ENCODE assay signal across 28 cellular contexts in genomic region chr19:46344363-46344762, GRCh38. TPM values are rescaled to one million over a fixed set of nuclear protein-coding genes. Genes with fewer than 3 reads are reported as not detected.
"Had no signal": no experiment of that assay in that cellular context is flagged by ENCODE, and none has a peak within 500 bp of the region (broad histone marks: within the 10 kb centered on the region; RNA-seq: fewer than 3 reads in every experiment).

No MANE protein-coding gene starts in this region.

- H3K9me3 ChIP-seq: esophagus muscularis mucosa, gastroesophageal sphincter, heart left ventricle, left lung, neutrophil, right lobe of liver, suprapubic skin, transverse colon, vagina had no signal

- H3K27ac Mint-ChIP-seq: endodermal cell; nephron progenitor cell; progenitor cell of endocrine pancreas; stimulated activated naive B cell treated with anti-CD40 and anti-IgM and Interleukin-4, amounts not matched to agents 10 μg/mL and 1 μg/mL and 100 μg/mL, for 72 hours had no signal

- DNase-seq: effector CD8-positive, alpha-beta T cell; endodermal cell; foreskin keratinocyte; heart left ventricle; kidney; left lung; mesenchymal stem cell; midbrain; naive thymus-derived CD4-positive, alpha-beta T cell; nephron progenitor cell; right lobe of liver; small intestine; stimulated activated CD4-positive, alpha-beta T cell treated with anti-CD3 and anti-CD28 coated beads, Interleukin-15, amount 100 ng/mL, for 24 hours; stimulated activated CD4-positive, alpha-beta T cell treated with anti-CD3 and anti-CD28 coated beads, Interleukin-2, amount 100 ng/mL, for 48 hours; stimulated activated naive B cell treated with anti-CD40 and anti-IgM and Interleukin-4, amounts not matched to agents 10 μg/mL and 1 μg/mL and 100 μg/mL, for 72 hours; stimulated activated naive CD8-positive, alpha-beta T cell treated with anti-CD3 and anti-CD28 coated beads, Interleukin-15, amount 100 ng/mL, for 72 hours; transverse colon had no signal

- H2AFZ ChIP-seq: hepatocyte, parathyroid adenoma had no signal

- FAIRE-seq: colon, endothelial cell of umbilical vein, kidney, small intestine had no signal

- H3K27ac ChIP-seq: dorsolateral prefrontal cortex, foreskin keratinocyte, heart left ventricle, hepatocyte, left lung, neutrophil, parathyroid adenoma, right lobe of liver, suprapubic skin, transverse colon, vagina had no signal

- H3K4me3 ChIP-seq: dorsolateral prefrontal cortex, esophagus muscularis mucosa, gastroesophageal sphincter, heart left ventricle, hepatocyte, left lung, right lobe of liver, suprapubic skin, transverse colon, vagina had no signal

- H3K4me3 Mint-ChIP-seq: endodermal cell; nephron progenitor cell; stimulated activated naive B cell treated with anti-CD40 and anti-IgM and Interleukin-4, amounts not matched to agents 10 μg/mL and 1 μg/mL and 100 μg/mL, for 72 hours; stimulated activated naive CD8-positive, alpha-beta T cell treated with anti-CD3 and anti-CD28 coated beads, Interleukin-15, amount 100 ng/mL, for 72 hours had no signal

- H3K4me2 ChIP-seq: hepatocyte had no signal

- H3K36me3 ChIP-seq: neutrophil, right lobe of liver, transverse colon had no signal

- ATAC-seq: foreskin keratinocyte; gastroesophageal sphincter; heart left ventricle; left lung; naive thymus-derived CD4-positive, alpha-beta T cell; right lobe of liver; stimulated activated naive B cell treated with anti-CD40 and anti-IgM and Interleukin-4, amounts not matched to agents 10 μg/mL and 1 μg/mL and 100 μg/mL, for 72 hours; stimulated activated naive CD8-positive, alpha-beta T cell treated with anti-CD3 and anti-CD28 coated beads, Interleukin-15, amount 100 ng/mL, for 72 hours had no signal

- H3K9ac ChIP-seq: parathyroid adenoma had no signal

- H3K27me3 Mint-ChIP-seq: progenitor cell of endocrine pancreas; stimulated activated naive CD8-positive, alpha-beta T cell treated with anti-CD3 and anti-CD28 coated beads, Interleukin-15, amount 100 ng/mL, for 72 hours had no signal

- H3K27me3 ChIP-seq: dorsolateral prefrontal cortex, esophagus muscularis mucosa, gastroesophageal sphincter, heart left ventricle, hepatocyte, left lung, right lobe of liver, suprapubic skin, transverse colon, vagina had no signal

- H3K9me3 Mint-ChIP-seq: endodermal cell; nephron progenitor cell; stimulated activated naive B cell treated with anti-CD40 and anti-IgM and Interleukin-4, amounts not matched to agents 10 μg/mL and 1 μg/mL and 100 μg/mL, for 72 hours; stimulated activated naive CD8-positive, alpha-beta T cell treated with anti-CD3 and anti-CD28 coated beads, Interleukin-15, amount 100 ng/mL, for 72 hours had no signal

RNA-seq across cellular contexts. Expression of gene HIF3A, which starts 47.5 kb away (rescaled TPM):
- total RNA-seq: foreskin keratinocyte; naive thymus-derived CD4-positive, alpha-beta T cell had no signal
- polyA plus RNA-seq: naive thymus-derived CD4-positive, alpha-beta T cell had no signal
